ENCODE assay signal across 29 cellular contexts in the genomic region with DNA sequence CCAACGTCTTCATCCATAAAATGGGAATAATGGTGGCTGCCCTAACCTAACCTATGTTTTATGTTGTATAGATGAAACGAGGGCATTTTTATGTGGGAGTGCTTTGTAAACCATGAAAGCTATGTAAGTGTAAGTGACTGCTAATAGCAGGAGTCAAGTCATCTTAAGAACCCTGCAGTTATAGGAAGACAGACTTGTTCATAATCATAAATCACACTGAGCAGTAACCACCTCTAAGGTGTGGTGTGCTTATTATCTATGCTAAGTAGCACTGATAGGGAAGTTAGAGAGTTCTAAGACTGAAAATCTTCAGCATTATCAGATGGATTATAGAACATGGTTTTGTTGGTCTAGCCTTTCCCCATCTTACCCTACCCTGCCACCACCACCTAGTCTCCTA. TPM values are rescaled to one million over a fixed set of nuclear protein-coding genes. Genes with fewer than 3 reads are reported as not detected.
"Had no signal": no experiment of that assay in that cellular context is flagged by ENCODE, and none has a peak within 500 bp of the region (broad histone marks: within the 10 kb centered on the region; RNA-seq: fewer than 3 reads in every experiment).

No MANE protein-coding gene starts in this region.

- H3K27ac ChIP-seq: left ventricle myocardium inferior, pancreas, prostate gland, testis, thyroid gland, transverse colon, vagina had no signal

- H3K9me3 ChIP-seq: left ventricle myocardium inferior, pancreas, prostate gland, stomach, testis, thyroid gland, transverse colon, upper lobe of left lung, vagina had no signal

- H3K27me3 ChIP-seq: pancreas, stomach, testis, thyroid gland, transverse colon, upper lobe of left lung, vagina had no signal

- ATAC-seq: natural killer cell treated with Interleukin-12 subunit alpha and Interleukin-12 subunit beta and Interleukin-15 and Interleukin-18, amount 100 ng/mL, for 72 hours; sciatic nerve; stimulated activated naive B cell treated with anti-CD40 and anti-IgM and Interleukin-4, amounts not matched to agents 10 μg/mL and 1 μg/mL and 100 μg/mL, for 72 hours; stimulated activated naive CD8-positive, alpha-beta T cell treated with anti-CD3 and anti-CD28 coated beads, Interleukin-15, Interleukin-2, amounts not matched to agents 100 U/mL and 50 U/mL, for 24 hours had no signal

- H3K27ac Mint-ChIP-seq: immature natural killer cell; mesothelial cell of epicardium; natural killer cell treated with Interleukin-12 subunit alpha and Interleukin-12 subunit beta and Interleukin-15 and Interleukin-18, amount 100 ng/mL, for 72 hours; stimulated activated naive B cell treated with anti-CD40 and anti-IgM and Interleukin-4, amounts not matched to agents 10 μg/mL and 1 μg/mL and 100 μg/mL, for 72 hours had no signal

- H3K36me3 ChIP-seq: left ventricle myocardium inferior, pancreas, prostate gland, stomach, thyroid gland, transverse colon, upper lobe of left lung, vagina had no signal

- DNase-seq: hypothalamus; immature natural killer cell; kidney; left ventricle myocardium inferior; mesendoderm; naive B cell; nucleus accumbens; pancreas; posterior cingulate gyrus; retina; right cardiac atrium; stimulated activated CD4-positive, alpha-beta T cell treated with anti-CD3 and anti-CD28 coated beads, Interleukin-12 subunit alpha, Interleukin-12 subunit beta, amount 100 ng/mL, for 4 hours; stimulated activated CD4-positive, alpha-beta T cell treated with anti-CD3 and anti-CD28 coated beads, Interleukin-15, amount 100 ng/mL, for 24 hours; stimulated activated CD4-positive, alpha-beta T cell treated with anti-CD3 and anti-CD28 coated beads, Interleukin-2, amount 100 ng/mL, for 24 hours; stimulated activated CD4-positive, alpha-beta T cell treated with anti-CD3 and anti-CD28 coated beads, Interleukin-4, amount 100 ng/mL, for 1 hour; stimulated activated naive B cell treated with anti-CD40 and anti-IgM and Interleukin-4, amounts not matched to agents 10 μg/mL and 1 μg/mL and 100 μg/mL, for 72 hours; stimulated activated naive CD8-positive, alpha-beta T cell treated with anti-CD3 and anti-CD28 coated beads, Interleukin-15, Interleukin-2, amounts not matched to agents 100 U/mL and 50 U/mL, for 24 hours; stomach; thyroid gland; transverse colon; upper lobe of left lung had no signal

- H3K4me1 ChIP-seq: pancreas, prostate gland, testis, thyroid gland had no signal

- H3K4me3 ChIP-seq: left ventricle myocardium inferior, lung, pancreas, prostate gland, skin epidermis, stomach, testis, thyroid gland, transverse colon, upper lobe of left lung, vagina had no signal

- H3K4me3 Mint-ChIP-seq: immature natural killer cell; mesothelial cell of epicardium; naive B cell; natural killer cell treated with Interleukin-12 subunit alpha and Interleukin-12 subunit beta and Interleukin-15 and Interleukin-18, amount 100 ng/mL, for 72 hours; stimulated activated naive B cell treated with anti-CD40 and anti-IgM and Interleukin-4, amounts not matched to agents 10 μg/mL and 1 μg/mL and 100 μg/mL, for 72 hours had no signal

- H3K9me3 Mint-ChIP-seq: mesothelial cell of epicardium; naive B cell; natural killer cell treated with Interleukin-12 subunit alpha and Interleukin-12 subunit beta and Interleukin-15 and Interleukin-18, amount 100 ng/mL, for 72 hours; stimulated activated naive B cell treated with anti-CD40 and anti-IgM and Interleukin-4, amounts not matched to agents 10 μg/mL and 1 μg/mL and 100 μg/mL, for 72 hours had no signal

- H3K36me3 Mint-ChIP-seq: immature natural killer cell; mesothelial cell of epicardium; naive B cell; natural killer cell treated with Interleukin-12 subunit alpha and Interleukin-12 subunit beta and Interleukin-15 and Interleukin-18, amount 100 ng/mL, for 72 hours; stimulated activated naive B cell treated with anti-CD40 and anti-IgM and Interleukin-4, amounts not matched to agents 10 μg/mL and 1 μg/mL and 100 μg/mL, for 72 hours had no signal

RNA-seq across cellular contexts. Expression of a gene that starts 24.2 kb away (rescaled TPM):
- polyA plus RNA-seq: immature natural killer cell had no signal
